Comparison of ENCODE assay signal across 21 cellular contexts in the genomic region with DNA sequence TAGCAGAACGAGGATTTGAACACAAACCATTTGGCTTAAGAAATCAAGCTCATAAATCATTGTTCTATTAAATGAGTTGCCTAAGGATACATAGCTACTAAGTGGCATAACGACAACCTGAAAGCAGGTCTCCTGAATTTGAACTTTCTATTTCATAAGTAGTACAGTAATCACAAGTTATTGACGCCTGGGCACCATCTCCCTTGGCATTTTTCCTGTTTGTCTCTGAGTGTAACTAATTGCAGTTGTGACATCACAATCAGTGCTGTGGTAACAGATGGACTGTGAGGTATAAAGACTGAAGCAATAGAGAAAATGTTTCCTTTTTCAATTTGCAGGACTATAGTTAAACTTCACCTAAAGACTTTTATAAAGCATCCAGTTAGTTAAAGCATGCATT.
"Had no signal": no experiment of that assay in that cellular context is flagged by ENCODE, and none has a peak within 500 bp of the region (broad histone marks: within the 10 kb centered on the region; RNA-seq: fewer than 3 reads in every experiment).

No MANE protein-coding gene starts in this region.

- H3K27me3 Mint-ChIP-seq: activated naive CD8-positive, alpha-beta T cell treated with anti-CD3 and anti-CD28 coated beads, Interleukin-2, amount 50 U/mL, for 24 hours; activated T-helper 17 cell treated with anti-CD3 and anti-CD28 coated beads, Interleukin-2, amount 50 U/mL, for 72 hours; naive thymus-derived CD8-positive, alpha-beta T cell had no signal

- H3K9me3 ChIP-seq: gastrocnemius medialis, mucosa of descending colon, neutrophil, upper lobe of left lung had no signal

- H3K4me3 ChIP-seq: coronary artery, gastrocnemius medialis, mucosa of descending colon, SK-N-MC, skin epidermis, upper lobe of left lung had no signal

- H3K27ac Mint-ChIP-seq: activated naive CD8-positive, alpha-beta T cell treated with anti-CD3 and anti-CD28 coated beads, Interleukin-2, amount 50 U/mL, for 24 hours; activated T-helper 17 cell treated with anti-CD3 and anti-CD28 coated beads, Interleukin-2, amount 50 U/mL, for 72 hours; memory B cell; naive thymus-derived CD8-positive, alpha-beta T cell; T-cell had no signal

- H3K4me3 Mint-ChIP-seq: activated naive CD8-positive, alpha-beta T cell treated with anti-CD3 and anti-CD28 coated beads, Interleukin-2, amount 50 U/mL, for 24 hours; activated T-helper 17 cell treated with anti-CD3 and anti-CD28 coated beads, Interleukin-2, amount 50 U/mL, for 72 hours; memory B cell; naive thymus-derived CD8-positive, alpha-beta T cell; T-cell had no signal

- H3K36me3 Mint-ChIP-seq: memory B cell; naive thymus-derived CD8-positive, alpha-beta T cell; T-cell had no signal

- H3K36me3 ChIP-seq: gastrocnemius medialis, neutrophil, upper lobe of left lung had no signal

- ATAC-seq: activated naive CD8-positive, alpha-beta T cell treated with anti-CD3 and anti-CD28 coated beads, Interleukin-2, amount 50 U/mL, for 24 hours; activated T-helper 17 cell treated with anti-CD3 and anti-CD28 coated beads, Interleukin-2, amount 50 U/mL, for 72 hours; esophagus mucosa; left lobe of liver; naive thymus-derived CD8-positive, alpha-beta T cell; T-cell had no signal

- H3K4me1 Mint-ChIP-seq: memory B cell had no signal

- H3K27me3 ChIP-seq: gastrocnemius medialis, upper lobe of left lung had no signal

- H3K27ac ChIP-seq: neutrophil, SK-N-MC had no signal

- DNase-seq: activated CD4-positive, CD25-positive, alpha-beta regulatory T cell treated with anti-CD3 and anti-CD28 coated beads, Interleukin-2, amount 50 U/mL, for 72 hours; activated naive CD4-positive, alpha-beta T cell treated with Interleukin-2 at 50 U/mL for 16 hours; activated naive CD8-positive, alpha-beta T cell treated with anti-CD3 and anti-CD28 coated beads, Interleukin-2, amount 50 U/mL, for 24 hours; central memory CD4-positive, alpha-beta T cell; islet precursor cell; naive thymus-derived CD8-positive, alpha-beta T cell; stimulated activated CD4-positive, alpha-beta T cell treated with anti-CD3 and anti-CD28 coated beads, Interleukin-4, amount 100 ng/mL, for 24 hours; stimulated activated naive CD4-positive, alpha-beta T cell treated with Interleukin-2 at 50 U/mL for 16 hours; T-cell; T-helper 9 cell; upper lobe of left lung had no signal

- H3K9me3 Mint-ChIP-seq: activated naive CD8-positive, alpha-beta T cell treated with anti-CD3 and anti-CD28 coated beads, Interleukin-2, amount 50 U/mL, for 24 hours; activated T-helper 17 cell treated with anti-CD3 and anti-CD28 coated beads, Interleukin-2, amount 50 U/mL, for 72 hours; memory B cell; naive thymus-derived CD8-positive, alpha-beta T cell; T-cell had no signal
